In genomic region chr2:149857344-149857743, GRCh38 we compare ENCODE assay signal across 25 cellular contexts.
DNase-seq lines count a peak whose midpoint lies in the region; ATAC-seq, FAIRE-seq and TF ChIP-seq lines count a peak whose summit lies in the region.
"Had no signal": no experiment of that assay in that cellular context is flagged by ENCODE, and none has a peak within 500 bp of the region (broad histone marks: within the 10 kb centered on the region; RNA-seq: fewer than 3 reads in every experiment).

No MANE protein-coding gene starts in this region.

- TF ChIP-seq CTCF in AG10803 (conservative IDR thresholded peaks at IDR 0.05; ENCODE audit: low read length), result no peak
- TF ChIP-seq CTCF in HFF-Myc (IDR thresholded peaks at IDR 0.05; ENCODE audit: low read depth, low read length, missing control alignments), result no peak
- no peak for TF ChIP-seq CTCF in astrocyte (IDR thresholded peaks at IDR 0.05; ENCODE audit: insufficient read depth, low read depth, low read length)
- TF ChIP-seq CTCF in fibroblast of the aortic adventitia (IDR thresholded peaks at IDR 0.05; ENCODE audit: insufficient read depth, low read length), result no peak
- TF ChIP-seq CTCF in CD4-positive, alpha-beta T cell (IDR thresholded peaks at IDR 0.05), result no peak
- no peak for TF ChIP-seq CTCF in left lung (IDR thresholded peaks at IDR 0.05)

- DNase-seq in AG10803 (ENCODE audit: low read depth), result peak; percentile 34
- peak; percentile 7 for DNase-seq in HFF-Myc (ENCODE audit: extremely low read depth, low read depth)
- DNase-seq in astrocyte (ENCODE audit: low read depth), result peak; percentile 27
- peak; percentile 33 for DNase-seq in fibroblast of the aortic adventitia (ENCODE audit: low read depth)
- no peak for DNase-seq in CD4-positive, alpha-beta T cell
- no peak for DNase-seq in left lung
- DNase-seq: activated CD4-positive, alpha-beta T cell treated with anti-CD3 and anti-CD28 coated beads for 48 hours; activated naive CD8-positive, alpha-beta T cell treated with anti-CD3 and anti-CD28 coated beads, Interleukin-2, amount 10 ng/mL, durations not matched to agents 7 days and 5 days; brain microvascular endothelial cell; DMS79 treated with DMSO at 0.1 percent for 48 hours; left cardiac atrium; midbrain; NCI-H1694; NCI-H774; SIG-M5; stimulated activated CD4-positive, alpha-beta T cell treated with anti-CD3 and anti-CD28 coated beads, Interleukin-2, amount 100 ng/mL, for 24 hours; stimulated activated naive CD4-positive, alpha-beta T cell treated with Interleukin-2 at 50 U/mL for 16 hours; thyroid gland had no signal

- no peaks in the 10 kb centered on the region for H3K79me2 ChIP-seq in astrocyte (ENCODE audit: insufficient read depth, low read length)
- H3K79me2 ChIP-seq: parathyroid adenoma had no signal

- peaks cover 30% of the 10 kb centered on the region for H3K4me1 Mint-ChIP-seq in astrocyte (ENCODE audit: low read depth, unreplicated experiment)
- no peaks in the 10 kb centered on the region for H3K4me1 Mint-ChIP-seq in CD4-positive, alpha-beta T cell (ENCODE audit: low read depth)
- H3K4me1 Mint-ChIP-seq: activated naive CD8-positive, alpha-beta T cell treated with anti-CD3 and anti-CD28 coated beads, Interleukin-2, amount 10 ng/mL, durations not matched to agents 7 days and 5 days; activated T-helper 17 cell treated with anti-CD3 and anti-CD28 coated beads, Interleukin-2, amount 50 U/mL, for 72 hours; IgD-negative memory B cell had no signal

- H3K4me3 Mint-ChIP-seq in astrocyte (ENCODE audit: unreplicated experiment), result no peak overlapping the region
- H3K4me3 Mint-ChIP-seq in CD4-positive, alpha-beta T cell, result no peak overlapping the region
- H3K4me3 Mint-ChIP-seq: activated naive CD8-positive, alpha-beta T cell treated with anti-CD3 and anti-CD28 coated beads, Interleukin-2, amount 10 ng/mL, durations not matched to agents 7 days and 5 days; activated T-helper 17 cell treated with anti-CD3 and anti-CD28 coated beads, Interleukin-2, amount 50 U/mL, for 72 hours; dendritic cell treated with granulocyte-macrophage colony-stimulating factor and Interleukin-4, amounts not matched to agents 40 ng/mL and 50 ng/mL, for 4 days; IgD-negative memory B cell; nephron had no signal

- H3K9me3 ChIP-seq in astrocyte (ENCODE audit: insufficient read depth, low read depth, low read length) (no peaks in the 10 kb centered on the region), left lung (peaks cover 0 to 3% of the 10 kb centered on the region in 2 donors)
- no peaks in the 10 kb centered on the region for H3K9me3 ChIP-seq in CD4-positive, alpha-beta T cell (ENCODE audit: control insufficient read depth, low read length)
- H3K9me3 ChIP-seq: thyroid gland had no signal

- H3K4me1 ChIP-seq in astrocyte (ENCODE audit: insufficient read depth, low read length), result peaks cover 18% of the 10 kb centered on the region
- peaks cover 0 to 3% of the 10 kb centered on the region in 2 donors for H3K4me1 ChIP-seq in left lung
- H3K4me1 ChIP-seq: parathyroid adenoma had no signal

- no peaks in the 10 kb centered on the region for H4K20me1 ChIP-seq in astrocyte (ENCODE audit: insufficient read depth, low read length)

- CTCF ChIA-PET in CD4-positive, alpha-beta T cell (lab: Charles Lee), result no interaction called here

- H3K27me3 Mint-ChIP-seq in astrocyte (ENCODE audit: low read depth, unreplicated experiment), result no peaks in the 10 kb centered on the region
- no peaks in the 10 kb centered on the region for H3K27me3 Mint-ChIP-seq in CD4-positive, alpha-beta T cell
- H3K27me3 Mint-ChIP-seq: activated naive CD8-positive, alpha-beta T cell treated with anti-CD3 and anti-CD28 coated beads, Interleukin-2, amount 10 ng/mL, durations not matched to agents 7 days and 5 days; activated T-helper 17 cell treated with anti-CD3 and anti-CD28 coated beads, Interleukin-2, amount 50 U/mL, for 72 hours; dendritic cell treated with granulocyte-macrophage colony-stimulating factor and Interleukin-4, amounts not matched to agents 40 ng/mL and 50 ng/mL, for 4 days; IgD-negative memory B cell had no signal

- H3K36me3 ChIP-seq in astrocyte (ENCODE audit: insufficient read depth, low read length) (no peaks in the 10 kb centered on the region), left lung (no peaks in the 10 kb centered on the region)
- H3K36me3 ChIP-seq: brain microvascular endothelial cell, thyroid gland had no signal

- H3K9me3 Mint-ChIP-seq in astrocyte (ENCODE audit: unreplicated experiment), result peaks cover 2% of the 10 kb centered on the region
- peaks cover 3% of the 10 kb centered on the region for H3K9me3 Mint-ChIP-seq in CD4-positive, alpha-beta T cell

- intact Hi-C loops in CD4-positive, alpha-beta T cell (cut with DNase I, micrococcal nuclease), result no loop called here
- intact Hi-C loops in left lung (cut with DNase I), result no loop called here

- H2AFZ ChIP-seq in astrocyte (ENCODE audit: low read depth, low read length), result no peak overlapping the region
- H2AFZ ChIP-seq: parathyroid adenoma had no signal

- ATAC-seq in CD4-positive, alpha-beta T cell (ENCODE audit: poor library complexity), result no peak
- ATAC-seq in HG03045 (IDR thresholded peaks at IDR 0.05; ENCODE audit: unreplicated experiment), result no peak
- ATAC-seq in GM21737 (IDR thresholded peaks at IDR 0.05; ENCODE audit: unreplicated experiment), result no peak
- no peak for ATAC-seq in left lung
- ATAC-seq: activated T-helper 17 cell treated with anti-CD3 and anti-CD28 coated beads, Interleukin-2, amount 50 U/mL, for 72 hours; left cardiac atrium had no signal

- no peak overlapping the region for H3K4me2 ChIP-seq in astrocyte (ENCODE audit: low read length)

- H3K27ac ChIP-seq in astrocyte (ENCODE audit: low read depth, low read length) (no peak overlapping the region), left lung (no peak overlapping the region)
- H3K27ac ChIP-seq in CD4-positive, alpha-beta T cell (ENCODE audit: low read depth, low read length), result no peak overlapping the region
- H3K27ac ChIP-seq: brain microvascular endothelial cell, parathyroid adenoma, thyroid gland had no signal

- FAIRE-seq in astrocyte (lab: Jason Lieb, UNC), result peak; percentile 34

- H3K36me3 Mint-ChIP-seq in astrocyte (ENCODE audit: low read depth, unreplicated experiment), result no peaks in the 10 kb centered on the region
- no peaks in the 10 kb centered on the region for H3K36me3 Mint-ChIP-seq in CD4-positive, alpha-beta T cell (ENCODE audit: low read depth)
- H3K36me3 Mint-ChIP-seq: activated naive CD8-positive, alpha-beta T cell treated with anti-CD3 and anti-CD28 coated beads, Interleukin-2, amount 10 ng/mL, durations not matched to agents 7 days and 5 days; IgD-negative memory B cell had no signal

- POLR2A ChIA-PET in CD4-positive, alpha-beta T cell (lab: Charles Lee), result no interaction called here

- H3K9ac ChIP-seq in astrocyte (ENCODE audit: low read length), result no peak overlapping the region
- H3K9ac ChIP-seq: parathyroid adenoma had no signal

- H3K27me3 ChIP-seq in astrocyte (ENCODE audit: insufficient read depth, low read length) (no peaks in the 10 kb centered on the region), left lung (no peaks in the 10 kb centered on the region)
- H3K27me3 ChIP-seq in CD4-positive, alpha-beta T cell (ENCODE audit: control insufficient read depth, insufficient read depth, low read length), result no peaks in the 10 kb centered on the region
- H3K27me3 ChIP-seq: brain microvascular endothelial cell, thyroid gland had no signal

- no peak overlapping the region for H3K27ac Mint-ChIP-seq in astrocyte (ENCODE audit: unreplicated experiment)
- no peak overlapping the region for H3K27ac Mint-ChIP-seq in CD4-positive, alpha-beta T cell
- H3K27ac Mint-ChIP-seq: activated naive CD8-positive, alpha-beta T cell treated with anti-CD3 and anti-CD28 coated beads, Interleukin-2, amount 10 ng/mL, durations not matched to agents 7 days and 5 days; activated T-helper 17 cell treated with anti-CD3 and anti-CD28 coated beads, Interleukin-2, amount 50 U/mL, for 72 hours; IgD-negative memory B cell had no signal

- H3K4me3 ChIP-seq in AG10803 (ENCODE audit: low read length) (no peak overlapping the region), HFF-Myc (replicated peaks; ENCODE audit: low read depth, low read length) (no peak overlapping the region), astrocyte (ENCODE audit: insufficient read depth, low read depth, low read length) (no peak overlapping the region), fibroblast of the aortic adventitia (ENCODE audit: low read depth, low read length) (no peak overlapping the region), left lung (no peak overlapping the region)
- H3K4me3 ChIP-seq: thyroid gland had no signal

Comparison
In these comparisons a context has a peak if more than half of its experiments do, and no peak if none do; other contexts are left out.
1. DNase-seq: peak in AG10803 (single experiment), HFF-Myc (single experiment), astrocyte (single experiment) and fibroblast of the aortic adventitia (single experiment); none in CD4-positive, alpha-beta T cell (0 of 10) and left lung (0 of 2).